ENCODE assay signal across 16 cellular contexts in the genomic region with DNA sequence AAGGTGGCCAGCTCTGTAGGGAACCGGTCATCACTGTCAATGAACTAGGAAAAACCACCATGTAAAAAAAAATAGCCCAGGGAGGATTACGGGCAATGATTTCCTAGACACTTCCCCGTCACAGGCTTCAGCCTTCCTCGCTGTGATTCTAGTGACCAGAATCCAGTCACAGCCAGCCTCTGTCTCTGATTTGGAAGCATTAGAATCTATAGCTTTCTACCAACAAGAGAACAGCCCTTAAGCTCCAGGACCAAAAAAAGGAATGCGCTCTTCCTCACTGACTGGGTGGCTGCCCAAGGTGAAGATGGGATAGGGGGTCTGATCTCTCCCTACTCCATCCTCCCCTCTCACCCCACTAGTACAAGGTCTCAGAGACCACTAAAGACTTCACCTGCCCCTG.
"Had no signal": no experiment of that assay in that cellular context is flagged by ENCODE, and none has a peak within 500 bp of the region (broad histone marks: within the 10 kb centered on the region; RNA-seq: fewer than 3 reads in every experiment).

No MANE protein-coding gene starts in this region.

- H3K36me3 ChIP-seq: gastroesophageal sphincter, heart right ventricle, ovary, right lobe of liver, stomach had no signal

- FAIRE-seq: colon, endometrium, urothelium cell line had no signal

- H3K4me3 Mint-ChIP-seq: activated CD4-positive, alpha-beta memory T cell treated with anti-CD3 and anti-CD28 coated beads for 36 hours; activated T-cell treated with anti-CD3 and anti-CD28 coated beads, Interleukin-2, amount 50 U/mL, for 24 hours; neural crest cell had no signal

- H3K27me3 ChIP-seq: gastroesophageal sphincter, ovary, right lobe of liver, stomach had no signal

- H3K36me3 Mint-ChIP-seq: activated CD4-positive, alpha-beta memory T cell treated with anti-CD3 and anti-CD28 coated beads for 36 hours had no signal

- H3K4me2 ChIP-seq: smooth muscle cell had no signal

- DNase-seq: activated CD4-positive, alpha-beta memory T cell treated with anti-CD3 and anti-CD28 coated beads for 36 hours; activated CD4-positive, CD25-positive, alpha-beta regulatory T cell treated with anti-CD3 and anti-CD28 coated beads, Interleukin-2, amount 50 U/mL, for 72 hours; activated naive CD4-positive, alpha-beta T cell treated with anti-CD3 and anti-CD28 coated beads, Interleukin-2, amount 50 U/mL, for 16 hours; activated T-cell treated with anti-CD3 and anti-CD28 coated beads, Interleukin-2, amount 50 U/mL, for 24 hours; caudate nucleus; heart right ventricle; ovary; right lobe of liver; stomach; T-helper 2 cell had no signal

- H3K27ac ChIP-seq: gastroesophageal sphincter, heart right ventricle, ovary, right lobe of liver had no signal

- ATAC-seq: gastroesophageal sphincter, heart right ventricle, right lobe of liver had no signal

- H3K4me3 ChIP-seq: gastroesophageal sphincter, heart right ventricle, ovary, right lobe of liver, smooth muscle cell, stomach had no signal

- H3K4me1 ChIP-seq: right lobe of liver had no signal

- H3K27ac Mint-ChIP-seq: activated CD4-positive, alpha-beta memory T cell treated with anti-CD3 and anti-CD28 coated beads for 36 hours; activated T-cell treated with anti-CD3 and anti-CD28 coated beads, Interleukin-2, amount 50 U/mL, for 24 hours had no signal

- H3K9me3 ChIP-seq: gastroesophageal sphincter, heart right ventricle, ovary, right lobe of liver, stomach had no signal

- H3K9me3 Mint-ChIP-seq: activated CD4-positive, alpha-beta memory T cell treated with anti-CD3 and anti-CD28 coated beads for 36 hours; activated T-cell treated with anti-CD3 and anti-CD28 coated beads, Interleukin-2, amount 50 U/mL, for 24 hours; neural crest cell had no signal
